Comparison of ENCODE assay signal across 9 cellular contexts in the genomic region with DNA sequence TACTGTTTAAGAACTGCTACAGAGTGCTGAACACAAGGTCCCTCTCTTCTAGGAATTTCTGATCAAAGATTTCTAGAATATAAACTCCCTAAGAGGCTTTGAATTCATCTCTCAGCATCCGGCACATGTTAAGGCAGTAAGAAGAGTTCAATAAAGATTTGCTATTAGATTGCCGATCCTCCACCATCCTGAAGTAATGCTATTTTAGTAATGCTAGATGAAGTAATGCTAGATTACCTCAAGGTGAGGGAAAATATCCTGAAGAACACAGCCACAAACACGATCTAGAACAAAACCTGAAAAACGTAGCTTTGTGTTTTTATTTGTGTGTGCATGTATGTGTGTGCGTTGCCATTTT. TPM values are rescaled to one million over a fixed set of nuclear protein-coding genes. Genes with fewer than 3 reads are reported as not detected.
DNase-seq lines count a peak whose midpoint lies in the region; ATAC-seq, FAIRE-seq and TF ChIP-seq lines count a peak whose summit lies in the region.
"Had no signal": no experiment of that assay in that cellular context is flagged by ENCODE, and none has a peak within 500 bp of the region (broad histone marks: within the 10 kb centered on the region; RNA-seq: fewer than 3 reads in every experiment).

No MANE protein-coding gene starts in this region.

- DNase-seq in HCT116 (ENCODE audit: low read depth, low spot score) (no peak), hepatocyte (ENCODE audit: low spot score) (no peak), small intestine (no peak), superior temporal gyrus (ENCODE audit: extremely low spot score) (no peak), SHP77 (lab: John Stamatoyannopoulos, UW) (no peak), retina (no peak)
- no peak for DNase-seq in activated CD4-positive, alpha-beta T cell treated with anti-CD3 and anti-CD28 coated beads for 4 hours

- H4K20me1 ChIP-seq in HCT116 (ENCODE audit: insufficient read depth) = peaks cover 30% of the 10 kb centered on the region; the same call in 1 of the 2 replicates
- peaks cover 29% of the 10 kb centered on the region for H4K20me1 ChIP-seq in hepatocyte (ENCODE audit: insufficient read depth, poor library complexity, severe bottlenecking)

- no peak for TF ChIP-seq RAD21 in HCT116 (IDR thresholded peaks at IDR 0.05; ENCODE audit: low read depth)

- H3K9ac ChIP-seq in HCT116 (ENCODE audit: low read length) = peak overlapping the region; percentile 73

- H3K9me3 ChIP-seq in HCT116 (ENCODE audit: control insufficient read depth in 1 of 2, insufficient read depth in 1 of 2, low read depth in 1 of 2, low read length in 2 of 2) (no peaks in the 10 kb centered on the region), hepatocyte (ENCODE audit: low read depth) (no peaks in the 10 kb centered on the region), small intestine (ENCODE audit: control insufficient read depth, low read depth) (no peaks in the 10 kb centered on the region)

- TF ChIP-seq CTCF in HCT116 (IDR thresholded peaks at IDR 0.05 in 2 of 3, conservative IDR thresholded peaks at IDR 0.05 in 1 of 3; ENCODE audit: borderline replicate concordance in 1 of 3, insufficient read depth in 1 of 3, low read depth in 2 of 3, low read length in 2 of 3) (no peak), WI38 (IDR thresholded peaks at IDR 0.05; ENCODE audit: low read depth, low read length) (no peak), hepatocyte (IDR thresholded peaks at IDR 0.05; ENCODE audit: poor library complexity) (no peak)

- H3K27me3 ChIP-seq in HCT116 (ENCODE audit: insufficient read depth, low read length) (no peaks in the 10 kb centered on the region), hepatocyte (no peaks in the 10 kb centered on the region), small intestine (ENCODE audit: control insufficient read depth in 2 of 2, insufficient read depth in 2 of 2, low read length in 2 of 2) (no peaks in the 10 kb centered on the region)

- no peak for FAIRE-seq in small intestine (lab: Jason Lieb, UNC)

- ATAC-seq in HCT116 = no peak

- TSS peak; percentile 88 for BruUV-seq in HCT116 (replicated peaks; lab: Mats Ljungman, UMichigan)

- H3K4me2 ChIP-seq in HCT116 (ENCODE audit: low read length) = peak overlapping the region; percentile 81
- H3K4me2 ChIP-seq in hepatocyte = peak overlapping the region; percentile 78

- H2AFZ ChIP-seq in HCT116 (ENCODE audit: low read depth, low read length, poor library complexity, severe bottlenecking) (no peak overlapping the region), hepatocyte (peak overlapping the region; percentile 58)

- H3K79me2 ChIP-seq in HCT116 (ENCODE audit: insufficient read depth, low read length) (peaks cover 48% of the 10 kb centered on the region), hepatocyte (peaks cover 68% of the 10 kb centered on the region)

- RAD21 ChIA-PET in HCT116 (lab: Charles Lee; ENCODE audit: low non-redundant PET in 1 of 2, low total read pairs in 2 of 2, uncharacterized antibody in 2 of 2, unreplicated experiment in 2 of 2) = interaction anchor here in 1 of 2 experiments (0.5 kb wide), 1 partner anchor 338 kb away, joined by 5 read pairs; no protein-coding TSS in a partner anchor

- WGBS in hepatocyte (ENCODE audit: low lambda C conversion rate, missing lambda C conversion rate) = 14% methylated on average over 5 of the region's 5 CpGs
- 0 to 7% (median 2%) methylated on average over 5 of the region's 5 CpGs for WGBS in small intestine, 3 donors

- TF ChIP-seq POLR2A in HCT116 (IDR thresholded peaks at IDR 0.05; ENCODE audit: borderline replicate concordance, extremely low read depth, insufficient read depth, insufficient read length) = no peak

- peak overlapping the region; percentile 79 to 90 for H3K4me3 ChIP-seq in HCT116 (replicated peaks in 1 of 2; ENCODE audit: low read depth in 1 of 2, low read length in 2 of 2)
- H3K4me3 ChIP-seq in WI38 (ENCODE audit: low read depth, low read length) = peak overlapping the region; percentile 96
- peak overlapping the region; percentile 99 for H3K4me3 ChIP-seq in hepatocyte
- peak overlapping the region; percentile 95 to 100 for H3K4me3 ChIP-seq in small intestine (ENCODE audit: low read depth in 1 of 2, low read length in 2 of 2)

- H3K9me2 ChIP-seq in HCT116 (ENCODE audit: insufficient read depth) (no peaks in the 10 kb centered on the region), hepatocyte (replicated peaks; ENCODE audit: insufficient read depth) (no peaks in the 10 kb centered on the region)

- peak overlapping the region; percentile 89 for H3K27ac ChIP-seq in HCT116 (ENCODE audit: low read depth, low read length)
- peak overlapping the region; percentile 99 for H3K27ac ChIP-seq in hepatocyte
- peak overlapping the region; percentile 93 to 98 for H3K27ac ChIP-seq in small intestine (ENCODE audit: low read depth in 1 of 2, low read length in 1 of 2)

- intact Hi-C loops in HCT116 (cut with micrococcal nuclease) = loop anchor here (5.0 kb wide), 2 partner anchors 186 to 331 kb away; no protein-coding TSS in a partner anchor

- CTCF ChIA-PET in HCT116 (lab: Charles Lee) = no interaction called here

- H3K36me3 ChIP-seq in HCT116 (ENCODE audit: control insufficient read depth in 1 of 2, insufficient read depth in 2 of 2, low read length in 2 of 2) (peaks cover 15 to 19% of the 10 kb centered on the region in 2 experiments; a peak in 3 of 4 replicates), hepatocyte (replicated peaks; ENCODE audit: insufficient read depth, low read depth) (peaks cover 7% of the 10 kb centered on the region), small intestine (ENCODE audit: control insufficient read depth in 2 of 2, insufficient read depth in 2 of 2, low read length in 2 of 2) (peaks cover 4 to 14% of the 10 kb centered on the region in 2 donors)

- POLR2A ChIA-PET in HCT116 (lab: Charles Lee) = interaction anchor here (1.1 to 3.2 kb wide), 3 partner anchors 10 to 405 kb away, joined by 4 to 20 read pairs (median 4); no protein-coding TSS in a partner anchor

- peaks cover 32 to 40% of the 10 kb centered on the region in 2 experiments for H3K4me1 ChIP-seq in HCT116 (ENCODE audit: control insufficient read depth in 1 of 2, insufficient read depth in 2 of 2, low read length in 2 of 2)
- peaks cover 42% of the 10 kb centered on the region for H3K4me1 ChIP-seq in hepatocyte (ENCODE audit: insufficient read depth)
- peaks cover 7 to 9% of the 10 kb centered on the region in 2 donors for H3K4me1 ChIP-seq in small intestine (ENCODE audit: control insufficient read depth in 2 of 2, insufficient read depth in 1 of 2, low read depth in 1 of 2, low read length in 1 of 2)

TF ChIP-seq in HCT116, 20 proteins besides CTCF, POLR2A, EP300 and RAD21:
- no peak for TF ChIP-seq TCF7L2 (IDR thresholded peaks at IDR 0.05; ENCODE audit: borderline replicate concordance, extremely low read depth, insufficient read depth, insufficient read length)
- TF ChIP-seq EGR1 (IDR thresholded peaks at IDR 0.05; ENCODE audit: low read depth) = no peak
- TF ChIP-seq, protein P1, sequence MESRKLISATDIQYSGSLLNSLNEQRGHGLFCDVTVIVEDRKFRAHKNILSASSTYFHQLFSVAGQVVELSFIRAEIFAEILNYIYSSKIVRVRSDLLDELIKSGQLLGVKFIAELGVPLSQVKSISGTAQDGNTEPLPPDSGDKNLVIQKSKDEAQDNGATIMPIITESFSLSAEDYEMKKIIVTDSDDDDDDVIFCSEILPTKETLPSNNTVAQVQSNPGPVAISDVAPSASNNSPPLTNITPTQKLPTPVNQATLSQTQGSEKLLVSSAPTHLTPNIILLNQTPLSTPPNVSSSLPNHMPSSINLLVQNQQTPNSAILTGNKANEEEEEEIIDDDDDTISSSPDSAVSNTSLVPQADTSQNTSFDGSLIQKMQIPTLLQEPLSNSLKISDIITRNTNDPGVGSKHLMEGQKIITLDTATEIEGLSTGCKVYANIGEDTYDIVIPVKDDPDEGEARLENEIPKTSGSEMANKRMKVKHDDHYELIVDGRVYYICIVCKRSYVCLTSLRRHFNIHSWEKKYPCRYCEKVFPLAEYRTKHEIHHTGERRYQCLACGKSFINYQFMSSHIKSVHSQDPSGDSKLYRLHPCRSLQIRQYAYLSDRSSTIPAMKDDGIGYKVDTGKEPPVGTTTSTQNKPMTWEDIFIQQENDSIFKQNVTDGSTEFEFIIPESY (IDR thresholded peaks at IDR 0.05; ENCODE audit: extremely low read depth, insufficient replicate concordance, low read length) = no peak
- TF ChIP-seq, protein P2, sequence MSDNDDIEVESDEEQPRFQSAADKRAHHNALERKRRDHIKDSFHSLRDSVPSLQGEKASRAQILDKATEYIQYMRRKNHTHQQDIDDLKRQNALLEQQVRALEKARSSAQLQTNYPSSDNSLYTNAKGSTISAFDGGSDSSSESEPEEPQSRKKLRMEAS (IDR thresholded peaks at IDR 0.05) = no peak
- TF ChIP-seq CBX3 (IDR thresholded peaks at IDR 0.05; ENCODE audit: low read depth) = no peak
- TF ChIP-seq FOSL1 (IDR thresholded peaks at IDR 0.05; ENCODE audit: low read depth) = 0 out of 2 replicates have a peak, but pooled peaks have one; percentile 15
- TF ChIP-seq SRF (IDR thresholded peaks at IDR 0.05; ENCODE audit: low read depth) = no peak
- no peak for TF ChIP-seq ZFX (IDR thresholded peaks at IDR 0.05)

RNA-seq across cellular contexts. Expression of a gene that starts 0.9 kb away (rescaled TPM):
- total RNA-seq in HCT116 (2021; ENCODE audit: unreplicated experiment) (403 TPM), hepatocyte (478 and 519 TPM in 2 replicates)
- polyA plus RNA-seq in HCT116 (2012) = 450 and 510 TPM in 2 replicates
- polyA plus RNA-seq in hepatocyte (671 and 721 TPM in 2 replicates), small intestine (1,000 to 10,000 TPM in 2 of 3 donors, 100 to 1,000 TPM in 1; 601 to 1,249 (median 1,170) TPM)

RNA-seq across cellular contexts. Expression of a gene that starts 13.4 kb away (rescaled TPM):
- total RNA-seq in HCT116 (2021; ENCODE audit: unreplicated experiment) (314 TPM), hepatocyte (456 and 458 TPM in 2 replicates)
- polyA plus RNA-seq in HCT116 (2012) = 288 and 353 TPM in 2 replicates
- polyA plus RNA-seq in hepatocyte (692 and 695 TPM in 2 replicates), small intestine (100 to 1,000 TPM; 417 to 708 (median 665) TPM)

RNA-seq across cellular contexts. Expression of a gene that starts 41.2 kb away (rescaled TPM):
- total RNA-seq in HCT116 (2021; ENCODE audit: unreplicated experiment) (0.52 TPM), hepatocyte (1.1 and 1.6 TPM in 2 replicates)
- 0.22 and 0.27 TPM in 2 replicates for polyA plus RNA-seq in HCT116 (2012)
- polyA plus RNA-seq in hepatocyte (1.4 and 1.8 TPM in 2 replicates), small intestine (1 to 10 TPM; 1.5 to 2.9 (median 2.7) TPM)
- total RNA-seq: HT1080 had no signal
